9 cellular contexts compared by ENCODE assay signal in the genomic region with DNA sequence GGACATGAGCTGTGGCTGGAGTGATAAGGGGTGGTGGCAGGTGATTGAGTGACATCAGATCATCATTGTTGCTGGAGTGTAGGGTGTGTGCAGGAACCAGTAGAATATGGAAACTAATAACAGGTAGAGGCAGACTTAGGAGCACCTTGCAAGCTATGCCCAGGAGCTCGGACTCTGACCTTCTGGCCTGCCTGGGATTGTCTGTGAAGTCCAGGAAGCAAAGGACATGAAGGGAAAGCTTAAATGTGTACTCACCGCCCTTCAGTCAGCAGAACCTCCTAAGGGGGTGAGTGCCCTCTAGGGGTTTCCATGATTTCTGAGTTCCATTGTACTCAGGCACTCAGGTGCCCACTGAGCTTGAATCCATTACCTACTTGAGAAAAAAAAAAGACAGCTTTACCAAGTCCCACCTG.
DNase-seq lines count a peak whose midpoint lies in the region; ATAC-seq and TF ChIP-seq lines count a peak whose summit lies in the region.
"Had no signal": no experiment of that assay in that cellular context is flagged by ENCODE, and none has a peak within 500 bp of the region (broad histone marks: within the 10 kb centered on the region; RNA-seq: fewer than 3 reads in every experiment).

No MANE protein-coding gene starts in this region.

- H3K27ac ChIP-seq in mesodermal cell (ENCODE audit: low read depth, low read length, severe bottlenecking) = peak overlapping the region; percentile 30
- H3K27ac ChIP-seq: HL-60 had no signal

- H3K4me3 ChIP-seq in choroid plexus epithelial cell (ENCODE audit: low read depth, low read length) (no peak overlapping the region), mesodermal cell (ENCODE audit: extremely low read depth, insufficient read depth, low read length, poor library complexity, severe bottlenecking) (no peak overlapping the region)

- 57 to 80% methylated on average over 1 of the region's 2 CpGs for WGBS in mesodermal cell (ENCODE audit: insufficient coverage in 2 of 2), 2 experiments

- ATAC-seq in GM19023 (IDR thresholded peaks at IDR 0.05; ENCODE audit: unreplicated experiment) (no peak), GM21367 (IDR thresholded peaks at IDR 0.05; ENCODE audit: unreplicated experiment) (no peak)

- DNase-seq in Daoy (ENCODE audit: low read depth) (peak; percentile 66), NCI-H2107 (lab: John Stamatoyannopoulos, UW) (peak; percentile 1), choroid plexus epithelial cell (ENCODE audit: low read depth) (peak; percentile 78), GDM1 (lab: John Stamatoyannopoulos, UW) (no peak)
- no peak for DNase-seq in activated CD4-positive, alpha-beta T cell treated with anti-CD3 and anti-CD28 coated beads, Interleukin-2, amount 50 U/mL, for 48 hours

- H3K4me1 ChIP-seq in mesodermal cell (ENCODE audit: control insufficient read depth, insufficient read depth, low read length, poor library complexity, severe bottlenecking) = peaks cover 82% of the 10 kb centered on the region

- H3K9me3 ChIP-seq in mesodermal cell (ENCODE audit: control insufficient read depth, low read length) = no peaks in the 10 kb centered on the region

- TF ChIP-seq CTCF in choroid plexus epithelial cell (conservative IDR thresholded peaks at IDR 0.05; ENCODE audit: low read depth, low read length) = peak; percentile 66

- peaks cover 44% of the 10 kb centered on the region for H3K36me3 ChIP-seq in mesodermal cell (ENCODE audit: control insufficient read depth, insufficient read depth, low read length)

Comparison
In these comparisons a context has a peak if more than half of its experiments do, and no peak if none do; other contexts are left out.
1. DNase-seq: peak in Daoy (single experiment), NCI-H2107 (single experiment) and choroid plexus epithelial cell (single experiment); none in activated CD4-positive, alpha-beta T cell treated with anti-CD3 and anti-CD28 coated beads, Interleukin-2, amount 50 U/mL, for 48 hours (0 of 2) and GDM1 (single experiment).